In genomic region chr21:23968722-23969647, GRCh38 we compare ENCODE assay signal across 8 cellular contexts.
DNase-seq lines count a peak whose midpoint lies in the region; ATAC-seq, FAIRE-seq and TF ChIP-seq lines count a peak whose summit lies in the region.

No MANE protein-coding gene starts in this region.

- TF ChIP-seq EP300 in GM12878 (IDR thresholded peaks at IDR 0.05; ENCODE audit: borderline replicate concordance in 1 of 2, control insufficient read depth in 1 of 2, low read depth in 2 of 2, low read length in 2 of 2), result no peak

- no peak overlapping the region for H2AFZ ChIP-seq in GM12878 (ENCODE audit: control insufficient read depth, low read depth, low read length)

- no peak for TF ChIP-seq POLR2A in GM12878 (IDR thresholded peaks at IDR 0.05; ENCODE audit: low read depth, low read length)

- peaks cover 4% of the 10 kb centered on the region for H3K4me1 Mint-ChIP-seq in nephron progenitor cell

- H3K9ac ChIP-seq in GM12878 (ENCODE audit: control insufficient read depth, insufficient read depth, low read length), result no peak overlapping the region

- TF ChIP-seq RAD21 in GM12878 (IDR thresholded peaks at IDR 0.05; ENCODE audit: insufficient read depth, low read depth, low read length), result peak; percentile 57

- POLR2A ChIA-PET in GM12878 (lab: Charles Lee), result no interaction called here

- CTCF ChIA-PET in GM12878 (lab: Yijun Ruan, JAX), result interaction anchor here (0.6 to 2.5 kb wide), 10 partner anchors 9 to 1338 kb away, joined by 3 to 10 read pairs (median 3); no protein-coding TSS in a partner anchor

- H3K27me3 ChIP-seq in GM12878 (replicated peaks in 1 of 2; ENCODE audit: control insufficient read depth in 2 of 2, insufficient read depth in 2 of 2, low read length in 1 of 2), result no peaks in the 10 kb centered on the region

- WGBS in GM12878 (ENCODE audit: insufficient coverage, insufficient replicate concordance, low lambda C conversion rate, missing lambda C conversion rate), result 4% methylated on average over 16 of the region's 16 CpGs

- TF ChIP-seq CTCF in GM12878 (IDR thresholded peaks at IDR 0.05 in 2 of 3, conservative IDR thresholded peaks at IDR 0.05 in 1 of 3; ENCODE audit: control insufficient read depth in 2 of 3, extremely low read depth in 1 of 3, insufficient read depth in 1 of 3, low read depth in 3 of 3, low read length in 3 of 3) (peak; percentile 59 to 73 (median 59); a peak in 5 of 6 replicates), nephron progenitor cell (IDR thresholded peaks at IDR 0.05) (peak; percentile 48)

- H3K4me2 ChIP-seq in GM12878 (ENCODE audit: control insufficient read depth, insufficient read depth), result no peak overlapping the region; the same call in 1 of the 2 replicates

- H3K4me1 ChIP-seq in GM12878 (ENCODE audit: control insufficient read depth, insufficient read depth, low read length), result no peaks in the 10 kb centered on the region

- H3K4me3 ChIP-seq in GM12878, result no peak overlapping the region

- SMC1A ChIA-PET in GM12878 (lab: Charles Lee; ENCODE audit: uncharacterized antibody, unreplicated experiment), result interaction anchor here (1.0 to 1.5 kb wide), 3 partner anchors 33 to 1345 kb away, joined by 3 to 5 read pairs (median 3); no protein-coding TSS in a partner anchor

- H3K9me3 Mint-ChIP-seq in nephron progenitor cell, result peaks cover 32% of the 10 kb centered on the region

- no peaks in the 10 kb centered on the region for H3K36me3 Mint-ChIP-seq in nephron progenitor cell (ENCODE audit: low read depth)

- H3K4me3 Mint-ChIP-seq in nephron progenitor cell, result peak overlapping the region; percentile 36

- no peaks in the 10 kb centered on the region for H3K36me3 ChIP-seq in GM12878 (ENCODE audit: control insufficient read depth in 2 of 2, insufficient read depth in 2 of 2, low read length in 1 of 2)

- no peak overlapping the region for H3K27ac Mint-ChIP-seq in nephron progenitor cell

- no TSS peak for BruUV-seq in GM12878 (replicated peaks; lab: Mats Ljungman, UMichigan)

- intact Hi-C loops in GM12878 (cut with micrococcal nuclease; ENCODE audit: unreplicated experiment), result loop anchor here (1.0 to 5.0 kb wide), 3 partner anchors 32 to 837 kb away; no protein-coding TSS in a partner anchor

- in situ Hi-C loops in GM12878 (cut with MboI), result no loop called here

- peaks cover 5% of the 10 kb centered on the region for H3K27me3 Mint-ChIP-seq in nephron progenitor cell (ENCODE audit: low read depth, poor library complexity)

- H3K9me3 ChIP-seq in GM12878 (replicated peaks; ENCODE audit: control insufficient read depth, insufficient read depth, low read length), result no peaks in the 10 kb centered on the region

- ATAC-seq in HG02943 (IDR thresholded peaks at IDR 0.05; ENCODE audit: low read depth, unreplicated experiment), result peak; percentile 95
- peak; percentile 94 for ATAC-seq in GM12878

- H3K27ac ChIP-seq in GM12878 (ENCODE audit: control insufficient read depth, insufficient read depth), result no peak overlapping the region

- DNase-seq in NCI-H526 (lab: John Stamatoyannopoulos, UW) (peak; percentile 12 to 64), NCI-H526 treated with DMSO at 0.1 percent for 48 hours (lab: John Stamatoyannopoulos, UW) (no peak), NCI-H1417 treated with DMSO at 0.1 percent for 48 hours (lab: John Stamatoyannopoulos, UW) (peak; percentile 89), T1000 (lab: John Stamatoyannopoulos, UW) (peak; percentile 24), GM12878 (ENCODE audit: low read depth, low spot score) (peak; percentile 46), nephron progenitor cell (peak; percentile 61), hippocampal formation (lab: John Stamatoyannopoulos, UW) (no peak)

- peak; percentile 47 for FAIRE-seq in GM12878 (lab: Jason Lieb, UNC)

- H4K20me1 ChIP-seq in GM12878 (ENCODE audit: control insufficient read depth, insufficient read depth), result no peaks in the 10 kb centered on the region

- RAD21 ChIA-PET in GM12878 (lab: Charles Lee; ENCODE audit: unreplicated experiment), result interaction anchor here (0.6 to 1.0 kb wide), 2 partner anchors 15 to 57 kb away, joined by 3 read pairs; no protein-coding TSS in a partner anchor

- no peaks in the 10 kb centered on the region for H3K79me2 ChIP-seq in GM12878 (ENCODE audit: control insufficient read depth, insufficient read depth, low read length)

TF ChIP-seq in GM12878, 131 proteins besides CTCF, POLR2A, EP300 and RAD21:
- TF ChIP-seq SMC3 (IDR thresholded peaks at IDR 0.05; ENCODE audit: borderline replicate concordance, low read length) (peak; percentile 56; the same call in 1 of the 2 replicates), STAT1 (conservative IDR thresholded peaks at IDR 0.05) (no peak), ZBTB4 (CRISPR knock-in tag; IDR thresholded peaks at IDR 0.05) (no peak), RUNX3 (IDR thresholded peaks at IDR 0.05; ENCODE audit: low read length) (peak; percentile 38; the same call in 1 of the 2 replicates)
- TF ChIP-seq, protein P1, sequence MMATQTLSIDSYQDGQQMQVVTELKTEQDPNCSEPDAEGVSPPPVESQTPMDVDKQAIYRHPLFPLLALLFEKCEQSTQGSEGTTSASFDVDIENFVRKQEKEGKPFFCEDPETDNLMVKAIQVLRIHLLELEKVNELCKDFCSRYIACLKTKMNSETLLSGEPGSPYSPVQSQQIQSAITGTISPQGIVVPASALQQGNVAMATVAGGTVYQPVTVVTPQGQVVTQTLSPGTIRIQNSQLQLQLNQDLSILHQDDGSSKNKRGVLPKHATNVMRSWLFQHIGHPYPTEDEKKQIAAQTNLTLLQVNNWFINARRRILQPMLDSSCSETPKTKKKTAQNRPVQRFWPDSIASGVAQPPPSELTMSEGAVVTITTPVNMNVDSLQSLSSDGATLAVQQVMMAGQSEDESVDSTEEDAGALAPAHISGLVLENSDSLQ (IDR thresholded peaks at IDR 0.05), result peak; percentile 60; the same call in 1 of the 2 replicates

Comparison
In these comparisons a context has a peak if more than half of its experiments do, and no peak if none do; other contexts are left out.
1. DNase-seq: peak in NCI-H526 (2 of 2), NCI-H1417 treated with DMSO at 0.1 percent for 48 hours (single experiment), T1000 (single experiment), GM12878 (single experiment) and nephron progenitor cell (single experiment); none in NCI-H526 treated with DMSO at 0.1 percent for 48 hours (single experiment) and hippocampal formation (0 of 2).